Comparison of ENCODE assay signal across 1 cellular context in genomic region chr2:191557841-191558240, GRCh38.
A peak's percentile ranks its signal among the peaks of the same experiment; 100 is the strongest.
TF ChIP-seq lines count a peak whose summit lies in the region.

No MANE protein-coding gene starts in this region.

TF ChIP-seq in K562, 482 proteins besides CTCF, POLR2A, EP300 and RAD21 (continued from another document and continues in another):
- TF ChIP-seq ZNF740 (CRISPR knock-in tag; IDR thresholded peaks at IDR 0.05) (no peak), ZNF740 (tag; IDR thresholded peaks at IDR 0.05) (no peak), ARID2 (IDR thresholded peaks at IDR 0.05) (no peak), MCM2 (IDR thresholded peaks at IDR 0.05; ENCODE audit: low read depth) (no peak), FOXK2 (conservative IDR thresholded peaks at IDR 0.05 in 1 of 2, IDR thresholded peaks at IDR 0.05 in 1 of 2; ENCODE audit: low read depth in 2 of 2) (no peak), HDAC8 (tag; IDR thresholded peaks at IDR 0.05) (no peak), TEAD4 (IDR thresholded peaks at IDR 0.05; ENCODE audit: low read length) (peak; percentile 68), TEAD4 (CRISPR knock-in tag; IDR thresholded peaks at IDR 0.05; ENCODE audit: borderline replicate concordance) (no peak), L3MBTL2 (IDR thresholded peaks at IDR 0.05) (peak; percentile 84), SP1 (CRISPR knock-in tag; IDR thresholded peaks at IDR 0.05) (no peak), PHB2 (IDR thresholded peaks at IDR 0.05; ENCODE audit: low read depth) (no peak), ARID1B (IDR thresholded peaks at IDR 0.05) (peak; percentile 79), ZNF224 (CRISPR knock-in tag; IDR thresholded peaks at IDR 0.05) (no peak), ZNF583 (CRISPR knock-in tag; IDR thresholded peaks at IDR 0.05) (no peak), E2F8 (IDR thresholded peaks at IDR 0.05; ENCODE audit: low read depth, partially characterized antibody) (no peak), AFF4 (CRISPR knock-in tag; IDR thresholded peaks at IDR 0.05) (no peak), ASH1L (IDR thresholded peaks at IDR 0.05; ENCODE audit: borderline replicate concordance, low read depth, partially characterized antibody) (peak; percentile 34), ZHX1 (conservative IDR thresholded peaks at IDR 0.05; ENCODE audit: low read length) (no peak), KHSRP (IDR thresholded peaks at IDR 0.05) (no peak), CXXC5 (CRISPR knock-in tag; IDR thresholded peaks at IDR 0.05) (no peak), NCOR1 (IDR thresholded peaks at IDR 0.05) (peak; percentile 46; the same call in 1 of the 2 replicates), ZNF589 (CRISPR knock-in tag; IDR thresholded peaks at IDR 0.05; ENCODE audit: low read depth) (no peak), XRCC4 (IDR thresholded peaks at IDR 0.05; ENCODE audit: extremely low read depth, insufficient read depth, insufficient read length) (no peak), THRA (IDR thresholded peaks at IDR 0.05) (no peak), CREB1 (IDR thresholded peaks at IDR 0.05) (no peak), CREB1 (CRISPR knock-in tag; IDR thresholded peaks at IDR 0.05) (no peak), NFYB (IDR thresholded peaks at IDR 0.05; ENCODE audit: extremely low read depth, insufficient read length) (no peak), CHD4 (IDR thresholded peaks at IDR 0.05; ENCODE audit: insufficient read depth, insufficient replicate concordance, low read depth, low read length, poor library complexity, severe bottlenecking) (no peak), EZH2 (IDR thresholded peaks at IDR 0.05; ENCODE audit: borderline replicate concordance, low read depth, low read length) (no peak), ELK1 (CRISPR knock-in tag; IDR thresholded peaks at IDR 0.05) (no peak), PKNOX1 (IDR thresholded peaks at IDR 0.05) (no peak), SOX6 (IDR thresholded peaks at IDR 0.05) (no peak), GABPB1 (CRISPR knock-in tag; IDR thresholded peaks at IDR 0.05) (no peak), EHMT2 (IDR thresholded peaks at IDR 0.05) (no peak), ETV5 (CRISPR knock-in tag; IDR thresholded peaks at IDR 0.05; ENCODE audit: low read depth) (peak; percentile 65; the same call in 1 of the 2 replicates), ZKSCAN3 (CRISPR knock-in tag; IDR thresholded peaks at IDR 0.05) (no peak), MCM3 (IDR thresholded peaks at IDR 0.05) (no peak), SMARCE1 (IDR thresholded peaks at IDR 0.05) (peak; percentile 53; the same call in 1 of the 2 replicates), ZNF444 (CRISPR knock-in tag; IDR thresholded peaks at IDR 0.05) (no peak), SRF (CRISPR knock-in tag; IDR thresholded peaks at IDR 0.05) (no peak), PRPF4 (IDR thresholded peaks at IDR 0.05; ENCODE audit: insufficient read depth, low read depth, low read length, poor library complexity, severe bottlenecking) (no peak), USF2 (CRISPR knock-in tag; IDR thresholded peaks at IDR 0.05) (no peak), TRIM24 (IDR thresholded peaks at IDR 0.05) (peak; percentile 16 to 40; a peak in 1 of 4 replicates), TCF3 (CRISPR knock-in tag; IDR thresholded peaks at IDR 0.05) (peak; percentile 84), POLR2AphosphoS2 (IDR thresholded peaks at IDR 0.05; ENCODE audit: low read length) (no peak), NFIX (CRISPR knock-in tag; IDR thresholded peaks at IDR 0.05; ENCODE audit: low read depth) (no peak), ZNF174 (CRISPR knock-in tag; IDR thresholded peaks at IDR 0.05) (no peak), NR4A1 (CRISPR knock-in tag; IDR thresholded peaks at IDR 0.05) (no peak), NR4A1 (tag; IDR thresholded peaks at IDR 0.05) (no peak), CGGBP1 (CRISPR knock-in tag; IDR thresholded peaks at IDR 0.05) (no peak), MEF2D (tag; conservative IDR thresholded peaks at IDR 0.05; ENCODE audit: low read depth) (no peak), SREBF2 (CRISPR knock-in tag; IDR thresholded peaks at IDR 0.05) (no peak), PREB (CRISPR knock-in tag; IDR thresholded peaks at IDR 0.05) (no peak)
